Comparison of ENCODE assay signal across 19 cellular contexts in genomic region chr5:15607076-15607475, GRCh38.
"Had no signal": no experiment of that assay in that cellular context is flagged by ENCODE, and none has a peak within 500 bp of the region (broad histone marks: within the 10 kb centered on the region; RNA-seq: fewer than 3 reads in every experiment).

No MANE protein-coding gene starts in this region.

- H3K27me3 Mint-ChIP-seq: central memory CD8-positive, alpha-beta T cell had no signal

- H3K36me3 ChIP-seq: colonic mucosa, esophagus squamous epithelium, gastroesophageal sphincter, left lung, lower lobe of right lung had no signal

- H3K9me3 ChIP-seq: colonic mucosa, esophagus squamous epithelium, gastroesophageal sphincter, heart right ventricle, left lung, lower lobe of right lung had no signal

- ATAC-seq: foreskin keratinocyte, gastroesophageal sphincter, left cardiac atrium, left lung, left ventricle myocardium superior, lower lobe of right lung had no signal

- DNase-seq: cerebellar nuclear complex; colonic mucosa; cortex of kidney; dorsolateral prefrontal cortex; effector CD4-positive, alpha-beta T cell; effector memory CD4-positive, alpha-beta T cell; esophagus squamous epithelium; foreskin keratinocyte; head of caudate nucleus; heart right ventricle; hippocampal formation; left cardiac atrium; left lung; left ventricle myocardium superior; lower lobe of right lung; mesenchymal stem cell; midbrain had no signal

- H3K4me3 Mint-ChIP-seq: central memory CD8-positive, alpha-beta T cell had no signal

- H3K27me3 ChIP-seq: colonic mucosa, dorsolateral prefrontal cortex, esophagus squamous epithelium, foreskin keratinocyte, gastroesophageal sphincter, heart right ventricle, left lung had no signal

- H3K4me1 ChIP-seq: colonic mucosa, esophagus squamous epithelium, foreskin keratinocyte, left lung, lower lobe of right lung had no signal

- H3K4me1 Mint-ChIP-seq: central memory CD8-positive, alpha-beta T cell had no signal

- H3K4me3 ChIP-seq: colonic mucosa, esophagus squamous epithelium, gastroesophageal sphincter, heart right ventricle, left lung, lower lobe of right lung had no signal

- H3K27ac ChIP-seq: colonic mucosa, esophagus squamous epithelium, foreskin keratinocyte, gastroesophageal sphincter, left lung, lower lobe of right lung had no signal
